Comparison of ENCODE assay signal across 2 cellular contexts in genomic region chr16:12627394-12627793, GRCh38.
A peak's percentile ranks its signal among the peaks of the same experiment; 100 is the strongest.
TF ChIP-seq lines count a peak whose summit lies in the region.

No MANE protein-coding gene starts in this region.

TF ChIP-seq in HCT116, 20 proteins besides CTCF, POLR2A, EP300 and RAD21 (continued from another document):
- TF ChIP-seq REST (IDR thresholded peaks at IDR 0.05; ENCODE audit: low read depth) (no peak), FOSL1 (IDR thresholded peaks at IDR 0.05; ENCODE audit: low read depth) (peak; percentile 35; the same call in 1 of the 2 replicates), ZBTB33 (IDR thresholded peaks at IDR 0.05; ENCODE audit: extremely low read depth, insufficient replicate concordance, low read length) (no peak), ZFX (IDR thresholded peaks at IDR 0.05) (no peak), TCF7L2 (IDR thresholded peaks at IDR 0.05; ENCODE audit: borderline replicate concordance, extremely low read depth, insufficient read depth, insufficient read length) (no peak), SRF (IDR thresholded peaks at IDR 0.05; ENCODE audit: low read depth) (no peak), JUND (IDR thresholded peaks at IDR 0.05) (peak; percentile 29; the same call in 1 of the 2 replicates)
TF ChIP-seq in HCT116: peak in this region for 2.

TF ChIP-seq in K562, 482 proteins besides CTCF, POLR2A, EP300 and RAD21 (continued from another document):
- no peak for TF ChIP-seq MBD2 (IDR thresholded peaks at IDR 0.05; ENCODE audit: borderline replicate concordance, low read depth)
- TF ChIP-seq HMGN3 (IDR thresholded peaks at IDR 0.05; ENCODE audit: borderline replicate concordance, extremely low read depth, insufficient read length, low read depth, low read length) = no peak
- no peak for TF ChIP-seq CREB3 (tag; conservative IDR thresholded peaks at IDR 0.05; ENCODE audit: low read depth)
- no peak for TF ChIP-seq SREBF2 (CRISPR knock-in tag; IDR thresholded peaks at IDR 0.05)
- no peak for TF ChIP-seq E2F5 (CRISPR knock-in tag; IDR thresholded peaks at IDR 0.05)
- no peak for TF ChIP-seq KAT2B (IDR thresholded peaks at IDR 0.05; ENCODE audit: low read depth, low read length)
- TF ChIP-seq PREB (CRISPR knock-in tag; IDR thresholded peaks at IDR 0.05) = no peak
TF ChIP-seq in K562: peak in this region for 2.
